25 cellular contexts compared by ENCODE assay signal in genomic region chr4:188154668-188155423, GRCh38. TPM values are rescaled to one million over a fixed set of nuclear protein-coding genes. Genes with fewer than 3 reads are reported as not detected.
"Had no signal": no experiment of that assay in that cellular context is flagged by ENCODE, and none has a peak within 500 bp of the region (broad histone marks: within the 10 kb centered on the region; RNA-seq: fewer than 3 reads in every experiment).

No MANE protein-coding gene starts in this region.

- DNase-seq: activated B cell treated with CpG ODN at 0.5 μM for 24 hours; activated CD4-positive, alpha-beta memory T cell treated with anti-CD3 and anti-CD28 coated beads, Interleukin-2, amount 10 ng/mL, durations not matched to agents 7 days and 5 days; activated CD4-positive, alpha-beta T cell treated with anti-CD3 and anti-CD28 coated beads for 4 hours; activated CD8-positive, alpha-beta memory T cell treated with anti-CD3 and anti-CD28 coated beads, Interleukin-2, amount 10 ng/mL, durations not matched to agents 7 days and 5 days; activated naive CD4-positive, alpha-beta T cell treated with Interleukin-2 at 50 U/mL for 16 hours; activated naive CD8-positive, alpha-beta T cell treated with anti-CD3 and anti-CD28 coated beads, Interleukin-2, amount 10 ng/mL, durations not matched to agents 7 days and 5 days; activated T-cell treated with anti-CD3 and anti-CD28 coated beads, Interleukin-2, amount 50 U/mL, for 1 hour; amygdala; effector memory CD8-positive, alpha-beta T cell; foreskin fibroblast; mesenchymal stem cell; natural killer cell; ovary; right lobe of liver; small intestine; stimulated activated CD4-positive, alpha-beta T cell treated with anti-CD3 and anti-CD28 coated beads, Interleukin-15, amount 100 ng/mL, for 24 hours; stimulated activated CD4-positive, alpha-beta T cell treated with anti-CD3 and anti-CD28 coated beads, Interleukin-4, amount 100 ng/mL, for 1 hour; stimulated activated naive CD8-positive, alpha-beta T cell treated with anti-CD3 and anti-CD28 coated beads, Interleukin-15, amount 100 ng/mL, for 72 hours; transverse colon had no signal

- H3K9me3 ChIP-seq: ovary, right lobe of liver, suprapubic skin, transverse colon had no signal

- H3K27ac ChIP-seq: cardiac muscle cell, hepatocyte, ovary, right lobe of liver, suprapubic skin, transverse colon had no signal

- H3K4me1 ChIP-seq: right lobe of liver, suprapubic skin, transverse colon had no signal

- H3K27me3 ChIP-seq: cardiac muscle cell, hepatocyte, ovary, right lobe of liver, suprapubic skin, transverse colon had no signal

- H3K4me1 Mint-ChIP-seq: activated B cell treated with CpG ODN at 0.5 μM for 24 hours; activated CD4-positive, alpha-beta memory T cell treated with anti-CD3 and anti-CD28 coated beads, Interleukin-2, amount 10 ng/mL, durations not matched to agents 7 days and 5 days; activated CD8-positive, alpha-beta memory T cell treated with anti-CD3 and anti-CD28 coated beads, Interleukin-2, amount 10 ng/mL, durations not matched to agents 7 days and 5 days; activated naive CD8-positive, alpha-beta T cell treated with anti-CD3 and anti-CD28 coated beads, Interleukin-2, amount 10 ng/mL, durations not matched to agents 7 days and 5 days; natural killer cell; stimulated activated naive CD8-positive, alpha-beta T cell treated with anti-CD3 and anti-CD28 coated beads, Interleukin-15, amount 100 ng/mL, for 72 hours had no signal

- H3K36me3 Mint-ChIP-seq: activated CD8-positive, alpha-beta memory T cell treated with anti-CD3 and anti-CD28 coated beads, Interleukin-2, amount 10 ng/mL, durations not matched to agents 7 days and 5 days had no signal

- H3K27ac Mint-ChIP-seq: activated B cell treated with CpG ODN at 0.5 μM for 24 hours; activated CD4-positive, alpha-beta memory T cell treated with anti-CD3 and anti-CD28 coated beads, Interleukin-2, amount 10 ng/mL, durations not matched to agents 7 days and 5 days; activated CD8-positive, alpha-beta memory T cell treated with anti-CD3 and anti-CD28 coated beads, Interleukin-2, amount 10 ng/mL, durations not matched to agents 7 days and 5 days; activated naive CD8-positive, alpha-beta T cell treated with anti-CD3 and anti-CD28 coated beads, Interleukin-2, amount 10 ng/mL, durations not matched to agents 7 days and 5 days; activated T-helper 2 cell treated with anti-CD3 and anti-CD28 coated beads, Interferon-gamma antibody, Interleukin-2, Interleukin-4, amounts not matched to agents 10 μg/mL and 5 μg/mL and 100 μg/mL, durations not matched to agents 14 hours and 24 hours and 36 hours; effector memory CD8-positive, alpha-beta T cell; natural killer cell; stimulated activated naive CD8-positive, alpha-beta T cell treated with anti-CD3 and anti-CD28 coated beads, Interleukin-15, amount 100 ng/mL, for 72 hours had no signal

- H3K27me3 Mint-ChIP-seq: activated B cell treated with CpG ODN at 0.5 μM for 24 hours; activated CD4-positive, alpha-beta memory T cell treated with anti-CD3 and anti-CD28 coated beads, Interleukin-2, amount 10 ng/mL, durations not matched to agents 7 days and 5 days; activated CD8-positive, alpha-beta memory T cell treated with anti-CD3 and anti-CD28 coated beads, Interleukin-2, amount 10 ng/mL, durations not matched to agents 7 days and 5 days; activated naive CD8-positive, alpha-beta T cell treated with anti-CD3 and anti-CD28 coated beads, Interleukin-2, amount 10 ng/mL, durations not matched to agents 7 days and 5 days; effector memory CD8-positive, alpha-beta T cell; stimulated activated naive CD8-positive, alpha-beta T cell treated with anti-CD3 and anti-CD28 coated beads, Interleukin-15, amount 100 ng/mL, for 72 hours had no signal

- H3K4me3 ChIP-seq: cardiac muscle cell, hepatocyte, ovary, right lobe of liver, suprapubic skin, transverse colon had no signal

- H3K4me3 Mint-ChIP-seq: activated B cell treated with CpG ODN at 0.5 μM for 24 hours; activated CD4-positive, alpha-beta memory T cell treated with anti-CD3 and anti-CD28 coated beads, Interleukin-2, amount 10 ng/mL, durations not matched to agents 7 days and 5 days; activated CD8-positive, alpha-beta memory T cell treated with anti-CD3 and anti-CD28 coated beads, Interleukin-2, amount 10 ng/mL, durations not matched to agents 7 days and 5 days; activated naive CD8-positive, alpha-beta T cell treated with anti-CD3 and anti-CD28 coated beads, Interleukin-2, amount 10 ng/mL, durations not matched to agents 7 days and 5 days; effector memory CD8-positive, alpha-beta T cell; natural killer cell; stimulated activated naive CD8-positive, alpha-beta T cell treated with anti-CD3 and anti-CD28 coated beads, Interleukin-15, amount 100 ng/mL, for 72 hours had no signal

- H3K36me3 ChIP-seq: cardiac muscle cell, ovary, right lobe of liver, suprapubic skin, transverse colon had no signal

- ATAC-seq: activated CD8-positive, alpha-beta memory T cell treated with anti-CD3 and anti-CD28 coated beads, Interleukin-2, amount 10 ng/mL, durations not matched to agents 7 days and 5 days; effector memory CD8-positive, alpha-beta T cell; natural killer cell; right lobe of liver; stimulated activated naive CD8-positive, alpha-beta T cell treated with anti-CD3 and anti-CD28 coated beads, Interleukin-15, amount 100 ng/mL, for 72 hours had no signal

RNA-seq across cellular contexts. Expression of gene TRIML1, which starts 15.6 kb away (rescaled TPM):
- total RNA-seq: activated B cell treated with CpG ODN at 0.5 μM for 24 hours; activated CD4-positive, alpha-beta memory T cell treated with anti-CD3 and anti-CD28 coated beads, Interleukin-2, amount 10 ng/mL, durations not matched to agents 7 days and 5 days; activated CD8-positive, alpha-beta memory T cell treated with anti-CD3 and anti-CD28 coated beads, Interleukin-2, amount 10 ng/mL, durations not matched to agents 7 days and 5 days; activated naive CD8-positive, alpha-beta T cell treated with anti-CD3 and anti-CD28 coated beads, Interleukin-2, amount 10 ng/mL, durations not matched to agents 7 days and 5 days; activated T-helper 2 cell treated with anti-CD3 and anti-CD28 coated beads, Interferon-gamma antibody, Interleukin-2, Interleukin-4, amounts not matched to agents 10 μg/mL and 5 μg/mL and 100 μg/mL, durations not matched to agents 14 hours and 24 hours and 36 hours; cardiac muscle cell; hepatocyte; lower leg skin; natural killer cell; ovary; pulmonary artery endothelial cell; right lobe of liver; suprapubic skin; transverse colon had no signal
- polyA plus RNA-seq: cardiac muscle cell, hepatocyte, ovary, small intestine had no signal

RNA-seq across cellular contexts. Expression of gene TRIML2, which starts 45.4 kb away (rescaled TPM):
- total RNA-seq: activated B cell treated with CpG ODN at 0.5 μM for 24 hours; activated CD4-positive, alpha-beta memory T cell treated with anti-CD3 and anti-CD28 coated beads, Interleukin-2, amount 10 ng/mL, durations not matched to agents 7 days and 5 days; activated CD8-positive, alpha-beta memory T cell treated with anti-CD3 and anti-CD28 coated beads, Interleukin-2, amount 10 ng/mL, durations not matched to agents 7 days and 5 days; activated naive CD8-positive, alpha-beta T cell treated with anti-CD3 and anti-CD28 coated beads, Interleukin-2, amount 10 ng/mL, durations not matched to agents 7 days and 5 days; activated T-helper 2 cell treated with anti-CD3 and anti-CD28 coated beads, Interferon-gamma antibody, Interleukin-2, Interleukin-4, amounts not matched to agents 10 μg/mL and 5 μg/mL and 100 μg/mL, durations not matched to agents 14 hours and 24 hours and 36 hours; cardiac muscle cell; lower leg skin; natural killer cell; ovary; right lobe of liver; suprapubic skin; transverse colon had no signal
- polyA plus RNA-seq: cardiac muscle cell, hepatocyte, ovary, small intestine had no signal
